Comparison of ENCODE assay signal across 11 cellular contexts in genomic region chr3:128243602-128244504, GRCh38.
"Had no signal": no experiment of that assay in that cellular context is flagged by ENCODE, and none has a peak within 500 bp of the region (broad histone marks: within the 10 kb centered on the region; RNA-seq: fewer than 3 reads in every experiment).

No MANE protein-coding gene starts in this region.

- H3K4me3 Mint-ChIP-seq: effector memory CD8-positive, alpha-beta T cell had no signal

- H3K4me3 ChIP-seq: hepatocyte, thyroid gland, vagina had no signal

- H3K9me3 ChIP-seq: thyroid gland, vagina had no signal

- H3K4me1 ChIP-seq: parathyroid adenoma, thyroid gland had no signal

- H3K27me3 ChIP-seq: hepatocyte, thyroid gland, vagina had no signal

- H3K9me3 Mint-ChIP-seq: effector memory CD8-positive, alpha-beta T cell had no signal

- DNase-seq: activated CD4-positive, CD25-positive, alpha-beta regulatory T cell treated with anti-CD3 and anti-CD28 coated beads, Interleukin-2, amount 50 U/mL, for 72 hours; activated T-cell treated with anti-CD3 and anti-CD28 coated beads, Interleukin-2, amount 50 U/mL, for 1 hour; central memory CD4-positive, alpha-beta T cell; cortex of kidney; effector memory CD8-positive, alpha-beta T cell; kidney glomerular epithelial cell; thyroid gland had no signal

- ATAC-seq: effector memory CD8-positive, alpha-beta T cell had no signal

- H3K27me3 Mint-ChIP-seq: effector memory CD8-positive, alpha-beta T cell had no signal

- H3K27ac ChIP-seq: epithelial cell of prostate, hepatocyte, parathyroid adenoma, thyroid gland, vagina had no signal
